In the genomic region with DNA sequence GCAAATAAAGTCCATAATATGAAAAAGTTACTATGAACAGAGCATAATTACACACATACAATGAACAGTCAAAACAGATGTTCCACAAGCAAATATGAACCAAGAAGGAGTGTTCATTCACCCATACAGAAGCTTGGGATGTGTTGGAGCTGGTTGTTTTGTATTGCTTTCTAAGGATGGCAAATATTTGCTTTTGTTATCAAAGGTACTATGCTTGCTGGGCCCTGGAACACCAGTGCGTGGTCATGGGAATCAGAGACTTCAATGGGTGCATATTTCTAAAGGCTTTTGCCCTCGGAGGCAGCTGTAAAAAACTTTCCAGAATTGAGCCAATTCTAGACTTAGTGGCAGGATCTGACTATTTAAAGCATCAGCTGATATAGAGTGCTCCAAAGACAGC, we compare ENCODE assay signal across 18 cellular contexts.
DNase-seq lines count a peak whose midpoint lies in the region; ATAC-seq and TF ChIP-seq lines count a peak whose summit lies in the region.
"Had no signal": no experiment of that assay in that cellular context is flagged by ENCODE, and none has a peak within 500 bp of the region (broad histone marks: within the 10 kb centered on the region; RNA-seq: fewer than 3 reads in every experiment).

No MANE protein-coding gene starts in this region.

- no peak overlapping the region for H3K4me3 Mint-ChIP-seq in mesothelial cell of epicardium
- H3K4me3 Mint-ChIP-seq: activated naive CD8-positive, alpha-beta T cell; activated T-helper 1 cell treated with anti-CD3 and anti-CD28 coated beads, Interleukin-12 subunit alpha, Interleukin-12 subunit beta, Interleukin-2, Interleukin-4 antibody, amounts not matched to agents 30 ng/mL and 10 ng/mL and 1 ng/mL, durations not matched to agents 14 hours and 24 hours and 36 hours; CD14-positive monocyte; naive thymus-derived CD8-positive, alpha-beta T cell had no signal

- H3K27me3 Mint-ChIP-seq in mesothelial cell of epicardium (ENCODE audit: low read depth) = no peaks in the 10 kb centered on the region

- H3K36me3 Mint-ChIP-seq in mesothelial cell of epicardium = peaks cover 17% of the 10 kb centered on the region
- H3K36me3 Mint-ChIP-seq: activated naive CD8-positive, alpha-beta T cell; CD14-positive monocyte had no signal

- ATAC-seq in GM19035 (IDR thresholded peaks at IDR 0.05; ENCODE audit: unreplicated experiment) (no peak), HG02885 (IDR thresholded peaks at IDR 0.05; ENCODE audit: poor library complexity, unreplicated experiment) (no peak), HG03439 (IDR thresholded peaks at IDR 0.05; ENCODE audit: unreplicated experiment) (no peak)
- ATAC-seq: gastroesophageal sphincter; naive thymus-derived CD8-positive, alpha-beta T cell had no signal

- TF ChIP-seq CTCF in mesothelial cell of epicardium (IDR thresholded peaks at IDR 0.05; ENCODE audit: unreplicated experiment) = no peak

- DNase-seq in DMS53 (lab: John Stamatoyannopoulos, UW) (peak; percentile 95), NCI-H1417 (lab: John Stamatoyannopoulos, UW) (peak in 2 of 3 experiments; percentile 51 to 84), NCI-H69 (lab: John Stamatoyannopoulos, UW) (peak; percentile 68), mesothelial cell of epicardium (ENCODE audit: low spot score in 2 of 2, unreplicated experiment in 2 of 2) (no peak), A172 (ENCODE audit: low spot score) (no peak)
- DNase-seq: activated CD4-positive, alpha-beta T cell treated with anti-CD3 and anti-CD28 coated beads for 48 hours; esophagus squamous epithelium; mesenchymal stem cell; naive thymus-derived CD8-positive, alpha-beta T cell; NCI-H1048; NCI-H446 had no signal

- peaks cover 30% of the 10 kb centered on the region for H3K9me3 Mint-ChIP-seq in mesothelial cell of epicardium

- peaks cover 44% of the 10 kb centered on the region for H3K4me1 Mint-ChIP-seq in mesothelial cell of epicardium
- H3K4me1 Mint-ChIP-seq: CD14-positive monocyte had no signal

- H3K27ac Mint-ChIP-seq in mesothelial cell of epicardium = peak overlapping the region; percentile 96
- H3K27ac Mint-ChIP-seq: activated naive CD8-positive, alpha-beta T cell; activated T-helper 1 cell treated with anti-CD3 and anti-CD28 coated beads, Interleukin-12 subunit alpha, Interleukin-12 subunit beta, Interleukin-2, Interleukin-4 antibody, amounts not matched to agents 30 ng/mL and 10 ng/mL and 1 ng/mL, durations not matched to agents 14 hours and 24 hours and 36 hours; CD14-positive monocyte; naive thymus-derived CD8-positive, alpha-beta T cell had no signal

Comparison
In these comparisons a context has a peak if more than half of its experiments do, and no peak if none do; other contexts are left out.
1. DNase-seq: peak in DMS53 (single experiment), NCI-H1417 (2 of 3) and NCI-H69 (single experiment); none in mesothelial cell of epicardium (0 of 2) and A172 (single experiment).